Comparison of ENCODE assay signal across 14 cellular contexts in genomic region chr16:50315346-50315997, GRCh38. TPM values are rescaled to one million over a fixed set of nuclear protein-coding genes. Genes with fewer than 3 reads are reported as not detected.
DNase-seq lines count a peak whose midpoint lies in the region; FAIRE-seq and TF ChIP-seq lines count a peak whose summit lies in the region.
"Had no signal": no experiment of that assay in that cellular context is flagged by ENCODE, and none has a peak within 500 bp of the region (broad histone marks: within the 10 kb centered on the region; RNA-seq: fewer than 3 reads in every experiment).

No MANE protein-coding gene starts in this region.

- TF ChIP-seq CTCF in fibroblast of the aortic adventitia (IDR thresholded peaks at IDR 0.05; ENCODE audit: insufficient read depth, low read length): no peak
- TF ChIP-seq CTCF in sigmoid colon (IDR thresholded peaks at IDR 0.05): no peak
- TF ChIP-seq CTCF in H9 (conservative IDR thresholded peaks at IDR 0.05): no peak

- H3K4me2 ChIP-seq in H9 (ENCODE audit: insufficient read depth, insufficient read length, low read length): no peak overlapping the region

- no peak overlapping the region for H3K23ac ChIP-seq in H9 (ENCODE audit: insufficient read length, low read depth, low read length)

- intact Hi-C loops in activated CD4-positive, alpha-beta memory T cell treated with anti-CD3 and anti-CD28 coated beads for 36 hours (cut with micrococcal nuclease): no loop called here
- intact Hi-C loops in sigmoid colon (cut with DNase I): loop anchor here (10.0 kb wide), 1 partner anchor 71 kb away; no protein-coding TSS in a partner anchor

- 89 to 90% methylated on average over 15 of the region's 15 CpGs for WGBS in sigmoid colon, 2 donors
- no CpG with 5 or more reads among the region's 15 CpGs for WGBS in H9 (ENCODE audit: extremely low coverage, insufficient read length, low lambda C conversion rate)

- no peak overlapping the region for H3K18ac ChIP-seq in H9 (ENCODE audit: insufficient read length, low read depth, low read length)

- no peak overlapping the region for H3K14ac ChIP-seq in H9 (ENCODE audit: insufficient read depth, low read length)

- H3K27me3 ChIP-seq in sigmoid colon: no peaks in the 10 kb centered on the region
- no peaks in the 10 kb centered on the region for H3K27me3 ChIP-seq in H9 (ENCODE audit: insufficient read depth, low read length)
- H3K27me3 ChIP-seq: ascending aorta had no signal

- H2BK15ac ChIP-seq in H9 (ENCODE audit: low read depth, low read length): no peak overlapping the region

- H3K4me1 Mint-ChIP-seq in activated CD4-positive, alpha-beta memory T cell treated with anti-CD3 and anti-CD28 coated beads for 36 hours (ENCODE audit: low read depth): peaks cover 28% of the 10 kb centered on the region
- H3K4me1 Mint-ChIP-seq in H9: peaks cover 0 to 3% of the 10 kb centered on the region in 2 experiments; a peak in 1 of 4 replicates

- no peak overlapping the region for H2BK120ac ChIP-seq in H9 (ENCODE audit: low read depth, low read length, poor library complexity, severe bottlenecking)

- H4K20me1 ChIP-seq in H9 (ENCODE audit: control insufficient read depth, insufficient read depth, insufficient read length): no peaks in the 10 kb centered on the region

- H3K79me1 ChIP-seq in H9 (ENCODE audit: insufficient read depth, low read depth, low read length, poor library complexity, severe bottlenecking): no peaks in the 10 kb centered on the region

- peak overlapping the region; percentile 78 for H3K27ac Mint-ChIP-seq in activated CD4-positive, alpha-beta memory T cell treated with anti-CD3 and anti-CD28 coated beads for 36 hours
- peak overlapping the region in 1 of 3 experiments; percentile 80; a peak in 1 of 7 replicates for H3K27ac Mint-ChIP-seq in H9

- no peak overlapping the region for H2BK5ac ChIP-seq in H9 (ENCODE audit: insufficient read length, low read length)

- no peak overlapping the region for H3K4me3 Mint-ChIP-seq in activated CD4-positive, alpha-beta memory T cell treated with anti-CD3 and anti-CD28 coated beads for 36 hours
- no peak overlapping the region for H3K4me3 Mint-ChIP-seq in H9

- TF ChIP-seq POLR2A in GM12891 (IDR thresholded peaks at IDR 0.05; ENCODE audit: low read depth, low read length) (peak; percentile 18; the same call in 1 of the 2 replicates), sigmoid colon (IDR thresholded peaks at IDR 0.05) (no peak)

- no peak overlapping the region for H4K8ac ChIP-seq in H9 (replicated peaks; ENCODE audit: insufficient read length, low read depth, low read length)

- H3K4ac ChIP-seq in H9 (ENCODE audit: low read depth, low read length): no peak overlapping the region

- H3K4me1 ChIP-seq in sigmoid colon (peaks cover 0 to 17% (median 10%) of the 10 kb centered on the region in 4 donors), H9 (ENCODE audit: insufficient read depth, low read length) (no peaks in the 10 kb centered on the region)
- H3K4me1 ChIP-seq: ascending aorta had no signal

- H3K36me3 Mint-ChIP-seq in activated CD4-positive, alpha-beta memory T cell treated with anti-CD3 and anti-CD28 coated beads for 36 hours: peaks cover 62% of the 10 kb centered on the region
- peaks cover 7 to 72% (median 47%) of the 10 kb centered on the region in 3 experiments; a peak in 5 of 7 replicates for H3K36me3 Mint-ChIP-seq in H9 (ENCODE audit: insufficient read depth in 1 of 3, low read depth in 3 of 3)

- H2BK20ac ChIP-seq in H9 (ENCODE audit: low read depth, low read length, poor library complexity, severe bottlenecking): no peak overlapping the region

- H3K23me2 ChIP-seq in H9 (ENCODE audit: insufficient read length, low read depth, low read length, poor library complexity, severe bottlenecking): no peaks in the 10 kb centered on the region

- H3K27ac ChIP-seq in sigmoid colon (peak overlapping the region in 3 of 4 donors; percentile 38 to 74 (median 57)), H9 (ENCODE audit: insufficient read length, low read depth, low read length) (no peak overlapping the region)
- H3K27ac ChIP-seq: epithelial cell of prostate, thoracic aorta had no signal

- H2AK5ac ChIP-seq in H9 (ENCODE audit: insufficient read length, low read length): no peak overlapping the region

- H3K9ac ChIP-seq in H9 (ENCODE audit: extremely low read depth, insufficient read length, low read length): no peak overlapping the region

- no peak for DNase-seq in GM12891 (ENCODE audit: insufficient read length, low spot score)
- DNase-seq in activated CD4-positive, alpha-beta memory T cell treated with anti-CD3 and anti-CD28 coated beads for 36 hours: peak; percentile 8
- peak; percentile 9 for DNase-seq in fibroblast of the aortic adventitia (ENCODE audit: low read depth)
- DNase-seq in sigmoid colon: peak; percentile 65
- DNase-seq in HCEC 1CT: no peak
- no peak for DNase-seq in SKM-1 (lab: John Stamatoyannopoulos, UW; ENCODE audit: unreplicated experiment)
- DNase-seq in H9: no peak
- DNase-seq: activated CD4-positive, CD25-positive, alpha-beta regulatory T cell; naive B cell; NCI-H2171; stimulated activated CD4-positive, alpha-beta T cell treated with anti-CD3 and anti-CD28 coated beads, Interleukin-4, amount 100 ng/mL, for 1 hour had no signal

- no peaks in the 10 kb centered on the region for H3K9me3 ChIP-seq in sigmoid colon
- H3K9me3 ChIP-seq in H9 (ENCODE audit: control insufficient read depth, low read depth, low read length): no peaks in the 10 kb centered on the region
- H3K9me3 ChIP-seq: ascending aorta, thoracic aorta had no signal

- no peak overlapping the region for H2BK12ac ChIP-seq in H9 (ENCODE audit: insufficient read length, low read depth, low read length)

- POLR2A ChIA-PET in activated CD4-positive, alpha-beta memory T cell treated with anti-CD3 and anti-CD28 coated beads for 36 hours (lab: Charles Lee): interaction anchor here (0.6 to 1.3 kb wide), 2 partner anchors 12 to 14 kb away, joined by 3 read pairs; no protein-coding TSS in a partner anchor

- H3T11ph ChIP-seq in H9 (ENCODE audit: low read length): no peak overlapping the region

- no peak overlapping the region for H4K5ac ChIP-seq in H9 (ENCODE audit: insufficient read length, low read depth, low read length)

- no peak for TF ChIP-seq EP300 in sigmoid colon (IDR thresholded peaks at IDR 0.05)

- no peak overlapping the region for H3K56ac ChIP-seq in H9 (ENCODE audit: insufficient read length, low read depth, low read length)

- no peaks in the 10 kb centered on the region for H3K9me3 Mint-ChIP-seq in activated CD4-positive, alpha-beta memory T cell treated with anti-CD3 and anti-CD28 coated beads for 36 hours
- no peaks in the 10 kb centered on the region for H3K9me3 Mint-ChIP-seq in H9
- H3K9me3 Mint-ChIP-seq: naive B cell had no signal

- no peaks in the 10 kb centered on the region for H3K27me3 Mint-ChIP-seq in activated CD4-positive, alpha-beta memory T cell treated with anti-CD3 and anti-CD28 coated beads for 36 hours
- no peaks in the 10 kb centered on the region for H3K27me3 Mint-ChIP-seq in H9 (ENCODE audit: low read depth)
- H3K27me3 Mint-ChIP-seq: naive B cell had no signal

- FAIRE-seq in GM12891 (lab: Jason Lieb, UNC): no peak

- no peak overlapping the region for H3K4me3 ChIP-seq in fibroblast of the aortic adventitia (ENCODE audit: low read depth, low read length)
- H3K4me3 ChIP-seq in sigmoid colon: no peak overlapping the region
- H3K4me3 ChIP-seq: ascending aorta, thoracic aorta had no signal

- H2AFZ ChIP-seq in H9 (ENCODE audit: low read length): no peak overlapping the region

- H3K36me3 ChIP-seq in sigmoid colon: peaks cover 10 to 59% (median 45%) of the 10 kb centered on the region in 4 donors

- no peak overlapping the region for H4K91ac ChIP-seq in H9 (ENCODE audit: insufficient read length, low read depth, low read length)

- H3K79me2 ChIP-seq in H9 (ENCODE audit: insufficient read depth, low read length): no peaks in the 10 kb centered on the region

- CTCF ChIA-PET in activated CD4-positive, alpha-beta memory T cell treated with anti-CD3 and anti-CD28 coated beads for 36 hours (lab: Charles Lee): interaction anchor here (2.0 to 4.7 kb wide), 3 partner anchors 11 to 491 kb away, joined by 5 to 27 read pairs (median 8); no protein-coding TSS in a partner anchor

TF ChIP-seq in GM12891, 5 proteins besides CTCF, POLR2A, EP300 and RAD21:
- TF ChIP-seq SPI1 (IDR thresholded peaks at IDR 0.05; ENCODE audit: low read depth, low read length) (no peak), TAF1 (IDR thresholded peaks at IDR 0.05; ENCODE audit: low read depth, low read length) (no peak), POLR2AphosphoS5 (IDR thresholded peaks at IDR 0.05; ENCODE audit: low read depth, low read length) (no peak), POU2F2 (IDR thresholded peaks at IDR 0.05; ENCODE audit: low read depth, low read length) (no peak), PAX5 (IDR thresholded peaks at IDR 0.05; ENCODE audit: insufficient read depth, low read length, severe bottlenecking) (no peak)

RNA-seq across cellular contexts. Expression of gene ADCY7, which starts 49.1 kb away (rescaled TPM):
- 23.7 TPM for polyA plus RNA-seq in GM12891 (2012; ENCODE audit: low read depth, missing spikeins)
- total RNA-seq in activated CD4-positive, alpha-beta memory T cell treated with anti-CD3 and anti-CD28 coated beads for 36 hours: 100 to 1,000 TPM in 1 of 2 experiments, 10 to 100 TPM in 1; 100.0 to 107 TPM
- total RNA-seq in fibroblast of the aortic adventitia (ENCODE audit: low replicate concordance) (7.4 and 26.0 TPM in 2 replicates), sigmoid colon (10 to 100 TPM in 3 of 4 donors, 1 to 10 TPM in 1; 8.9 to 16.8 (median 11.3) TPM), H9 (2021) (2.6 and 4.0 TPM in 2 replicates)
- polyA plus RNA-seq in sigmoid colon: 10 to 100 TPM in 1 of 3 donors, 1 to 10 TPM in 2; 1.2 to 24.0 (median 1.8) TPM

RNA-seq across cellular contexts. Expression of gene BRD7, which starts 53.3 kb away (rescaled TPM):
- polyA plus RNA-seq in GM12891 (2012; ENCODE audit: low read depth, missing spikeins): 34.5 TPM
- total RNA-seq in activated CD4-positive, alpha-beta memory T cell treated with anti-CD3 and anti-CD28 coated beads for 36 hours: 100 to 1,000 TPM in 1 of 2 experiments, 10 to 100 TPM in 1; 87.9 to 103 TPM
- total RNA-seq in fibroblast of the aortic adventitia (ENCODE audit: low replicate concordance) (34.0 and 49.7 TPM in 2 replicates), sigmoid colon (10 to 100 TPM; 52.0 to 56.4 (median 53.7) TPM), H9 (2021) (107 and 112 TPM in 2 replicates)
- 10 to 100 TPM; 34.2 to 38.6 (median 38.6) TPM for polyA plus RNA-seq in sigmoid colon

Comparison
In these comparisons a context has a peak if more than half of its experiments do, and no peak if none do; other contexts are left out.
1. DNase-seq: peak in activated CD4-positive, alpha-beta memory T cell treated with anti-CD3 and anti-CD28 coated beads for 36 hours (single experiment), fibroblast of the aortic adventitia (single experiment) and sigmoid colon (single experiment); none in GM12891 (single experiment), HCEC 1CT (single experiment), SKM-1 (single experiment) and H9 (single experiment).